1 cellular context compared by ENCODE assay signal in the genomic region with DNA sequence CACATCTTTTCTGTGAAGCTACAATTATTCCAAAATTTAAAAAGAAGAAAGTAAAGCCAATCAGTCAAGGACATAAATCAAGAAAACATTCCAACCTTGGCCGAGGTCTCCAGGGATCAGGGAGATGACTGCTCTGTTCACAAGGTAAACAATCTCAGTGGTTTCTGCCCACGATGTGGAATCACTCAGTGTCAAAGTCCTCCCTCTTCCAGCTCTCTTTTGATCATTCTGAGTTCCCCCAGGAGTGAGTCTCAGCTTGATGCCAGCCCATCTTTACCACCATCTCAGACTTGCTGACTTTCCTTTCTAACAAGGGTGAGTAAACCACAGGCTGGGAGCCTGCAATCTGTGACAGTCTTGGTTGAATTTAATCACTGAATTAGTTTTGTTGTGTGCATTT.
TF ChIP-seq lines count a peak whose summit lies in the region.

No MANE protein-coding gene starts in this region.

TF ChIP-seq in HepG2, 621 proteins besides CTCF, POLR2A, EP300 and RAD21 (continued from another document and continues in another):
- TF ChIP-seq, protein P1, sequence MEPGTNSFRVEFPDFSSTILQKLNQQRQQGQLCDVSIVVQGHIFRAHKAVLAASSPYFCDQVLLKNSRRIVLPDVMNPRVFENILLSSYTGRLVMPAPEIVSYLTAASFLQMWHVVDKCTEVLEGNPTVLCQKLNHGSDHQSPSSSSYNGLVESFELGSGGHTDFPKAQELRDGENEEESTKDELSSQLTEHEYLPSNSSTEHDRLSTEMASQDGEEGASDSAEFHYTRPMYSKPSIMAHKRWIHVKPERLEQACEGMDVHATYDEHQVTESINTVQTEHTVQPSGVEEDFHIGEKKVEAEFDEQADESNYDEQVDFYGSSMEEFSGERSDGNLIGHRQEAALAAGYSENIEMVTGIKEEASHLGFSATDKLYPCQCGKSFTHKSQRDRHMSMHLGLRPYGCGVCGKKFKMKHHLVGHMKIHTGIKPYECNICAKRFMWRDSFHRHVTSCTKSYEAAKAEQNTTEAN (CRISPR knock-in tag; conservative IDR thresholded peaks at IDR 0.05) = 0 out of 2 replicates have a peak, but pooled peaks have one; percentile 15
- TF ChIP-seq ZNF124 (CRISPR knock-in tag; IDR thresholded peaks at IDR 0.05) (no peak), PHF20 (CRISPR knock-in tag; IDR thresholded peaks at IDR 0.05) (no peak), DMTF1 (CRISPR knock-in tag; IDR thresholded peaks at IDR 0.05) (no peak), DNMT3B (CRISPR knock-in tag; conservative IDR thresholded peaks at IDR 0.05) (no peak), MED8 (CRISPR knock-in tag; IDR thresholded peaks at IDR 0.05; ENCODE audit: insufficient replicate concordance) (no peak), ZNF234 (CRISPR knock-in tag; conservative IDR thresholded peaks at IDR 0.05) (no peak), CAMTA2 (CRISPR knock-in tag; IDR thresholded peaks at IDR 0.05; ENCODE audit: borderline replicate concordance) (no peak), YEATS2 (CRISPR knock-in tag; IDR thresholded peaks at IDR 0.05; ENCODE audit: borderline replicate concordance) (no peak), MIER3 (CRISPR knock-in tag; IDR thresholded peaks at IDR 0.05; ENCODE audit: borderline replicate concordance) (peak; percentile 48; the same call in 1 of the 2 replicates), FOXP1 (IDR thresholded peaks at IDR 0.05) (no peak), FOXP1 (CRISPR knock-in tag; IDR thresholded peaks at IDR 0.05) (peak; percentile 49; the same call in 1 of the 2 replicates), ZBTB1 (CRISPR knock-in tag; IDR thresholded peaks at IDR 0.05; ENCODE audit: borderline replicate concordance) (no peak), IKZF1 (IDR thresholded peaks at IDR 0.05) (no peak), SAP130 (CRISPR knock-in tag; IDR thresholded peaks at IDR 0.05; ENCODE audit: low read depth) (peak; percentile 52), ZFP1 (CRISPR knock-in tag; IDR thresholded peaks at IDR 0.05) (no peak), DR1 (CRISPR knock-in tag; IDR thresholded peaks at IDR 0.05) (no peak), NCOA1 (CRISPR knock-in tag; IDR thresholded peaks at IDR 0.05) (no peak), TOE1 (CRISPR knock-in tag; IDR thresholded peaks at IDR 0.05) (no peak), ZNF451 (CRISPR knock-in tag; IDR thresholded peaks at IDR 0.05) (no peak), ZHX1 (CRISPR knock-in tag; IDR thresholded peaks at IDR 0.05; ENCODE audit: low read depth) (no peak), KIAA2018 (CRISPR knock-in tag; IDR thresholded peaks at IDR 0.05; ENCODE audit: borderline replicate concordance) (no peak), NFYC (CRISPR knock-in tag; IDR thresholded peaks at IDR 0.05) (no peak), PAXIP1 (CRISPR knock-in tag; conservative IDR thresholded peaks at IDR 0.05) (peak; percentile 78), PRPF4 (IDR thresholded peaks at IDR 0.05; ENCODE audit: low read depth, low read length, poor library complexity, severe bottlenecking) (no peak), NR3C1 (CRISPR knock-in tag; IDR thresholded peaks at IDR 0.05) (no peak), MBNL3 (CRISPR knock-in tag; conservative IDR thresholded peaks at IDR 0.05) (no peak), ZNF317 (CRISPR knock-in tag; IDR thresholded peaks at IDR 0.05) (no peak), ZNF788 (CRISPR knock-in tag; IDR thresholded peaks at IDR 0.05; ENCODE audit: borderline replicate concordance) (no peak), MEIS2 (CRISPR knock-in tag; IDR thresholded peaks at IDR 0.05) (no peak), SOX6 (IDR thresholded peaks at IDR 0.05) (no peak), SOX6 (CRISPR knock-in tag; IDR thresholded peaks at IDR 0.05) (0 out of 2 replicates have a peak, but pooled peaks have one; percentile 40), ZNF777 (CRISPR knock-in tag; IDR thresholded peaks at IDR 0.05) (no peak), TERF1 (CRISPR knock-in tag; IDR thresholded peaks at IDR 0.05) (no peak)
- TF ChIP-seq, protein P2, sequence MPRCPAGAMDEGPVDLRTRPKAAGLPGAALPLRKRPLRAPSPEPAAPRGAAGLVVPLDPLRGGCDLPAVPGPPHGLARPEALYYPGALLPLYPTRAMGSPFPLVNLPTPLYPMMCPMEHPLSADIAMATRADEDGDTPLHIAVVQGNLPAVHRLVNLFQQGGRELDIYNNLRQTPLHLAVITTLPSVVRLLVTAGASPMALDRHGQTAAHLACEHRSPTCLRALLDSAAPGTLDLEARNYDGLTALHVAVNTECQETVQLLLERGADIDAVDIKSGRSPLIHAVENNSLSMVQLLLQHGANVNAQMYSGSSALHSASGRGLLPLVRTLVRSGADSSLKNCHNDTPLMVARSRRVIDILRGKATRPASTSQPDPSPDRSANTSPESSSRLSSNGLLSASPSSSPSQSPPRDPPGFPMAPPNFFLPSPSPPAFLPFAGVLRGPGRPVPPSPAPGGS (CRISPR knock-in tag; IDR thresholded peaks at IDR 0.05) = no peak
- TF ChIP-seq, protein P3, sequence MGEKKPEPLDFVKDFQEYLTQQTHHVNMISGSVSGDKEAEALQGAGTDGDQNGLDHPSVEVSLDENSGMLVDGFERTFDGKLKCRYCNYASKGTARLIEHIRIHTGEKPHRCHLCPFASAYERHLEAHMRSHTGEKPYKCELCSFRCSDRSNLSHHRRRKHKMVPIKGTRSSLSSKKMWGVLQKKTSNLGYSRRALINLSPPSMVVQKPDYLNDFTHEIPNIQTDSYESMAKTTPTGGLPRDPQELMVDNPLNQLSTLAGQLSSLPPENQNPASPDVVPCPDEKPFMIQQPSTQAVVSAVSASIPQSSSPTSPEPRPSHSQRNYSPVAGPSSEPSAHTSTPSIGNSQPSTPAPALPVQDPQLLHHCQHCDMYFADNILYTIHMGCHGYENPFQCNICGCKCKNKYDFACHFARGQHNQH (CRISPR knock-in tag; IDR thresholded peaks at IDR 0.05) = 0 out of 2 replicates have a peak, but pooled peaks have one; percentile 57
- TF ChIP-seq, protein P4, sequence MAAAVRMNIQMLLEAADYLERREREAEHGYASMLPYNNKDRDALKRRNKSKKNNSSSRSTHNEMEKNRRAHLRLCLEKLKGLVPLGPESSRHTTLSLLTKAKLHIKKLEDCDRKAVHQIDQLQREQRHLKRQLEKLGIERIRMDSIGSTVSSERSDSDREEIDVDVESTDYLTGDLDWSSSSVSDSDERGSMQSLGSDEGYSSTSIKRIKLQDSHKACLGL (CRISPR knock-in tag; IDR thresholded peaks at IDR 0.05) = no peak
